16 cellular contexts compared by ENCODE assay signal in genomic region chr6:128073389-128073788, GRCh38.
DNase-seq lines count a peak whose midpoint lies in the region; ATAC-seq, FAIRE-seq and TF ChIP-seq lines count a peak whose summit lies in the region.
"Had no signal": no experiment of that assay in that cellular context is flagged by ENCODE, and none has a peak within 500 bp of the region (broad histone marks: within the 10 kb centered on the region; RNA-seq: fewer than 3 reads in every experiment).

No MANE protein-coding gene starts in this region.

- H3K27ac ChIP-seq in left ventricle myocardium inferior (replicated peaks): peak overlapping the region; percentile 21
- H3K27ac ChIP-seq in astrocyte (ENCODE audit: low read depth, low read length): no peak overlapping the region
- H3K27ac ChIP-seq: GM23248 had no signal

- H3K36me3 ChIP-seq in left ventricle myocardium inferior (peaks cover 23% of the 10 kb centered on the region), astrocyte (ENCODE audit: insufficient read depth, low read length) (no peaks in the 10 kb centered on the region)
- H3K36me3 ChIP-seq: BE2C, HAP-1 had no signal

- no peaks in the 10 kb centered on the region for H3K36me3 Mint-ChIP-seq in astrocyte (ENCODE audit: low read depth, unreplicated experiment)
- H3K36me3 Mint-ChIP-seq: CD4-positive, CD25-positive, alpha-beta regulatory T cell had no signal

- FAIRE-seq in astrocyte (lab: Jason Lieb, UNC): peak; percentile 20
- FAIRE-seq: D721Med, G401.6, GM12891 had no signal

- intact Hi-C loops in left ventricle myocardium inferior (cut with micrococcal nuclease): no loop called here
- intact Hi-C loops in cardiac septum (cut with DNase I): no loop called here

- H3K4me3 Mint-ChIP-seq in astrocyte (ENCODE audit: unreplicated experiment): no peak overlapping the region
- H3K4me3 Mint-ChIP-seq: CD4-positive, CD25-positive, alpha-beta regulatory T cell; CD8-positive, alpha-beta memory T cell had no signal

- no peak for ATAC-seq in GM18909 (IDR thresholded peaks at IDR 0.05; ENCODE audit: poor library complexity, unreplicated experiment)

- no peaks in the 10 kb centered on the region for H3K27me3 ChIP-seq in left ventricle myocardium inferior (ENCODE audit: low read depth)
- H3K27me3 ChIP-seq in astrocyte (ENCODE audit: insufficient read depth, low read length): no peaks in the 10 kb centered on the region
- H3K27me3 ChIP-seq: BE2C had no signal

- no peak overlapping the region for H3K9ac ChIP-seq in astrocyte (ENCODE audit: low read length)
- H3K9ac ChIP-seq: GM23248 had no signal

- DNase-seq in left ventricle myocardium inferior (no peak), cardiac septum (ENCODE audit: low spot score) (no peak), astrocyte (ENCODE audit: low read depth) (no peak), iris pigment epithelial cell (ENCODE audit: low read depth) (peak; percentile 31), occipital lobe (lab: John Stamatoyannopoulos, UW) (no peak)
- DNase-seq: BE2C; C1 segment of cervical spinal cord; Caco-2; CD4-positive, CD25-positive, alpha-beta regulatory T cell; CD8-positive, alpha-beta memory T cell; GM23248 had no signal

- no peaks in the 10 kb centered on the region for H3K27me3 Mint-ChIP-seq in astrocyte (ENCODE audit: low read depth, unreplicated experiment)
- H3K27me3 Mint-ChIP-seq: CD8-positive, alpha-beta memory T cell had no signal

- H3K9me3 ChIP-seq in left ventricle myocardium inferior (replicated peaks): no peaks in the 10 kb centered on the region
- no peaks in the 10 kb centered on the region for H3K9me3 ChIP-seq in astrocyte (ENCODE audit: insufficient read depth, low read depth, low read length)
- H3K9me3 ChIP-seq: BE2C, HAP-1 had no signal

- no peaks in the 10 kb centered on the region for H3K9me3 Mint-ChIP-seq in astrocyte (ENCODE audit: unreplicated experiment)
- H3K9me3 Mint-ChIP-seq: CD4-positive, CD25-positive, alpha-beta regulatory T cell; CD8-positive, alpha-beta memory T cell had no signal

- peak overlapping the region; percentile 60 for H3K27ac Mint-ChIP-seq in astrocyte (ENCODE audit: unreplicated experiment)
- H3K27ac Mint-ChIP-seq: CD4-positive, CD25-positive, alpha-beta regulatory T cell; CD8-positive, alpha-beta memory T cell had no signal

- H2AFZ ChIP-seq in astrocyte (ENCODE audit: low read depth, low read length): no peak overlapping the region
- H2AFZ ChIP-seq: GM23248 had no signal

- no peak for TF ChIP-seq CTCF in left ventricle myocardium inferior (IDR thresholded peaks at IDR 0.05; ENCODE audit: borderline replicate concordance)
- TF ChIP-seq CTCF in astrocyte (IDR thresholded peaks at IDR 0.05; ENCODE audit: insufficient read depth, low read depth, low read length): no peak

- H3K4me1 Mint-ChIP-seq in astrocyte (ENCODE audit: low read depth, unreplicated experiment): peaks cover 19% of the 10 kb centered on the region

- H4K20me1 ChIP-seq in astrocyte (ENCODE audit: insufficient read depth, low read length): no peaks in the 10 kb centered on the region

- H3K4me3 ChIP-seq in left ventricle myocardium inferior (no peak overlapping the region), astrocyte (ENCODE audit: insufficient read depth, low read depth, low read length) (no peak overlapping the region)
- H3K4me3 ChIP-seq: GM23248, HAP-1 had no signal

- H3K4me1 ChIP-seq in left ventricle myocardium inferior: peaks cover 6% of the 10 kb centered on the region
- peaks cover 14% of the 10 kb centered on the region for H3K4me1 ChIP-seq in astrocyte (ENCODE audit: insufficient read depth, low read length)
- H3K4me1 ChIP-seq: BE2C, HAP-1 had no signal

- H3K4me2 ChIP-seq in astrocyte (ENCODE audit: low read length): no peak overlapping the region

- no peaks in the 10 kb centered on the region for H3K79me2 ChIP-seq in astrocyte (ENCODE audit: insufficient read depth, low read length)
